Comparison of ENCODE assay signal across 1 cellular context in genomic region chr3:110677506-110677905, GRCh38.
TF ChIP-seq lines count a peak whose summit lies in the region.

No MANE protein-coding gene starts in this region.

TF ChIP-seq in IMR-90, 13 proteins besides CTCF, POLR2A, EP300 and RAD21 (continued from another document):
- TF ChIP-seq, protein P1, sequence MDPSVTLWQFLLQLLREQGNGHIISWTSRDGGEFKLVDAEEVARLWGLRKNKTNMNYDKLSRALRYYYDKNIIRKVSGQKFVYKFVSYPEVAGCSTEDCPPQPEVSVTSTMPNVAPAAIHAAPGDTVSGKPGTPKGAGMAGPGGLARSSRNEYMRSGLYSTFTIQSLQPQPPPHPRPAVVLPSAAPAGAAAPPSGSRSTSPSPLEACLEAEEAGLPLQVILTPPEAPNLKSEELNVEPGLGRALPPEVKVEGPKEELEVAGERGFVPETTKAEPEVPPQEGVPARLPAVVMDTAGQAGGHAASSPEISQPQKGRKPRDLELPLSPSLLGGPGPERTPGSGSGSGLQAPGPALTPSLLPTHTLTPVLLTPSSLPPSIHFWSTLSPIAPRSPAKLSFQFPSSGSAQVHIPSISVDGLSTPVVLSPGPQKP (IDR thresholded peaks at IDR 0.05; ENCODE audit: borderline replicate concordance, low read depth, low read length), result no peak
- TF ChIP-seq FOS (IDR thresholded peaks at IDR 0.05; ENCODE audit: low read depth, low read length), result no peak
